ENCODE assay signal across 14 cellular contexts in the genomic region with DNA sequence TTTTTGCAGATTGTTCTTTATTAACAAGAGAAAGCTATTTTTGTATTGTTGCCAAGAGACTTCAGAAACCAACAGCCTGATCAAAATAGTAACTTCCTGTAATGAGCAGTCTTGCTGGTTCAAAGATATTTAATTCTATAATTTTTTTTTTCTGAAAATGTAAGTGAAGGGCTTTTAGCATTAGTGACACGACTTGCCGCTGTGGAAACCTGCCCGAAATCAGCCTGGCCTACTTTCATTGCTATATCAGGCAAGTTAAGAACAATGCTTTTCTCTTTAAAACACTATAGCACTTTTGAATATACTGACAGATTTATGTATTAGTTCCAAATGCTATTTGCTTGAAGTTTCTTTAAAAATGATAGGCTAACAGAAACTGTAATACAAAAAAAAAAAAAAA.
"Had no signal": no experiment of that assay in that cellular context is flagged by ENCODE, and none has a peak within 500 bp of the region (broad histone marks: within the 10 kb centered on the region; RNA-seq: fewer than 3 reads in every experiment).

No MANE protein-coding gene starts in this region.

- H3K9me3 ChIP-seq: colonic mucosa, ovary had no signal

- H3K4me3 ChIP-seq: cardiac muscle cell, colonic mucosa, heart left ventricle, ovary had no signal

- H3K4me1 ChIP-seq: colonic mucosa had no signal

- H3K27me3 ChIP-seq: cardiac muscle cell, colonic mucosa, heart left ventricle, ovary had no signal

- FAIRE-seq: islet of Langerhans, urothelium cell line had no signal

- H3K27ac ChIP-seq: cardiac muscle cell, colonic mucosa, heart left ventricle, ovary had no signal

- DNase-seq: activated CD4-positive, alpha-beta T cell treated with anti-CD3 and anti-CD28 coated beads, Interleukin-2, amount 10 ng/mL, durations not matched to agents 24 days and 14 days; activated naive CD4-positive, alpha-beta T cell; aorta; colonic mucosa; effector memory CD4-positive, alpha-beta T cell; erythroblast; heart left ventricle; left ventricle myocardium superior; ovary; small intestine had no signal

- H3K36me3 ChIP-seq: cardiac muscle cell, colonic mucosa, heart left ventricle, ovary had no signal

- ATAC-seq: heart left ventricle, left ventricle myocardium superior, WTC11 had no signal
